ENCODE assay signal across 7 cellular contexts in genomic region chr16:88505405-88506082, GRCh38. TPM values are rescaled to one million over a fixed set of nuclear protein-coding genes. Genes with fewer than 3 reads are reported as not detected.
DNase-seq lines count a peak whose midpoint lies in the region; ATAC-seq and TF ChIP-seq lines count a peak whose summit lies in the region.

No MANE protein-coding gene starts in this region.

- H3K27me3 Mint-ChIP-seq in activated T-cell treated with anti-CD3 and anti-CD28 coated beads, Interleukin-2, amount 50 U/mL, for 72 hours (ENCODE audit: low read depth): no peaks in the 10 kb centered on the region

- intact Hi-C loops in heart right ventricle (cut with DNase I): loop anchor here in 1 of 10 donors (5.0 kb wide), 1 partner anchor 43 kb away; no protein-coding TSS in a partner anchor

- in situ Hi-C loops in GM23248 (cut with MboI): no loop called here

- DNase-seq in GM23248 (peak; percentile 47), NCI-H748 treated with DMSO at 0.1 percent for 48 hours (lab: John Stamatoyannopoulos, UW) (peak; percentile 32), heart right ventricle (peak in 1 of 2 donors; percentile 54), hepatic stellate cell (ENCODE audit: low spot score) (no peak)
- peak; percentile 53 to 74 for DNase-seq in activated T-cell treated with anti-CD3 and anti-CD28 coated beads, Interleukin-2, amount 50 U/mL, for 72 hours
- DNase-seq in stimulated activated CD4-positive, alpha-beta T cell treated with anti-CD3 and anti-CD28 coated beads, Interleukin-2, amount 100 ng/mL, for 4 hours (ENCODE audit: low read depth): peak; percentile 54

- no peaks in the 10 kb centered on the region for H3K4me1 ChIP-seq in GM23248 (ENCODE audit: insufficient read depth)
- peaks cover 0 to 2% (median 1%) of the 10 kb centered on the region in 9 donors for H3K4me1 ChIP-seq in heart right ventricle

- H3K9ac ChIP-seq in GM23248: no peak overlapping the region

- no peaks in the 10 kb centered on the region for H3K79me2 ChIP-seq in GM23248 (ENCODE audit: insufficient read depth)

- TF ChIP-seq CTCF in heart right ventricle (IDR thresholded peaks at IDR 0.05): peak in 8 of 9 donors; percentile 15 to 53 (median 34)

- H3K27ac ChIP-seq in GM23248 (no peak overlapping the region), heart right ventricle (no peak overlapping the region)

- H3K36me3 Mint-ChIP-seq in activated T-cell treated with anti-CD3 and anti-CD28 coated beads, Interleukin-2, amount 50 U/mL, for 72 hours (ENCODE audit: insufficient read depth in 2 of 2): no peaks in the 10 kb centered on the region

- no peak overlapping the region for H3K4me2 ChIP-seq in GM23248 (ENCODE audit: unreplicated experiment)

- H3K9me3 ChIP-seq in GM23248 (ENCODE audit: low read depth) (no peaks in the 10 kb centered on the region), heart right ventricle (no peaks in the 10 kb centered on the region)

- ATAC-seq in activated T-cell treated with anti-CD3 and anti-CD28 coated beads, Interleukin-2, amount 50 U/mL, for 72 hours (replicated peaks in 1 of 2): peak; percentile 50 to 67
- ATAC-seq in heart right ventricle (peak in 4 of 8 donors; percentile 2 to 24 (median 10)), GM19452 (IDR thresholded peaks at IDR 0.05; ENCODE audit: unreplicated experiment) (no peak)

- H3K4me3 Mint-ChIP-seq in activated T-cell treated with anti-CD3 and anti-CD28 coated beads, Interleukin-2, amount 50 U/mL, for 72 hours: no peak overlapping the region

- no peak overlapping the region for H2AFZ ChIP-seq in GM23248

- H3K4me3 ChIP-seq in GM23248 (no peak overlapping the region), heart right ventricle (no peak overlapping the region)

- WGBS in GM23248 (ENCODE audit: low coverage in 1 of 2, low lambda C conversion rate in 2 of 2, missing lambda C conversion rate in 2 of 2), 2 experiments: 36 to 45% methylated on average over 18 to 20 of the region's 22 CpGs
- 61 to 64% methylated on average over 22 of the region's 22 CpGs for WGBS in heart right ventricle, 2 donors

- no peaks in the 10 kb centered on the region for H3K36me3 ChIP-seq in GM23248 (ENCODE audit: low read depth)
- no peaks in the 10 kb centered on the region for H3K36me3 ChIP-seq in heart right ventricle

- no peak overlapping the region for H3K27ac Mint-ChIP-seq in activated T-cell treated with anti-CD3 and anti-CD28 coated beads, Interleukin-2, amount 50 U/mL, for 72 hours

- no peaks in the 10 kb centered on the region for H4K20me1 ChIP-seq in GM23248 (ENCODE audit: insufficient read depth)

- H3K9me2 ChIP-seq in GM23248 (ENCODE audit: insufficient read depth): no peaks in the 10 kb centered on the region

- H3K27me3 ChIP-seq in GM23248 (replicated peaks; ENCODE audit: insufficient read depth): no peaks in the 10 kb centered on the region
- no peaks in the 10 kb centered on the region for H3K27me3 ChIP-seq in heart right ventricle

- H3F3A ChIP-seq in GM23248 (ENCODE audit: insufficient read depth): no peaks in the 10 kb centered on the region

- H3K4me1 Mint-ChIP-seq in activated T-cell treated with anti-CD3 and anti-CD28 coated beads, Interleukin-2, amount 50 U/mL, for 72 hours (ENCODE audit: low read depth): no peaks in the 10 kb centered on the region

- H3K9me3 Mint-ChIP-seq in activated T-cell treated with anti-CD3 and anti-CD28 coated beads, Interleukin-2, amount 50 U/mL, for 72 hours: no peaks in the 10 kb centered on the region

RNA-seq across cellular contexts. Expression of gene ZFPM1, which starts 52.5 kb away (rescaled TPM):
- 0.25 and 2.4 TPM in 2 replicates for total RNA-seq in GM23248 (2014; rRNA removed; shearing (Covaris generic))
- polyA plus RNA-seq in GM23248 (2016; fragmentation: Nextera tagmentation; extraction: Ambion mirVana): 0.06 and 0.14 TPM in 2 replicates
- total RNA-seq in activated T-cell treated with anti-CD3 and anti-CD28 coated beads, Interleukin-2, amount 50 U/mL, for 72 hours: 10 to 100 TPM; 12.2 to 13.8 TPM
- 1 to 10 TPM; 3.2 to 6.0 (median 4.4) TPM for total RNA-seq in heart right ventricle
- 10 to 100 TPM in 1 of 2 donors, 1 to 10 TPM in 1; 2.0 to 10.4 TPM for polyA plus RNA-seq in heart right ventricle
